Comparison of ENCODE assay signal across 23 cellular contexts in the genomic region with DNA sequence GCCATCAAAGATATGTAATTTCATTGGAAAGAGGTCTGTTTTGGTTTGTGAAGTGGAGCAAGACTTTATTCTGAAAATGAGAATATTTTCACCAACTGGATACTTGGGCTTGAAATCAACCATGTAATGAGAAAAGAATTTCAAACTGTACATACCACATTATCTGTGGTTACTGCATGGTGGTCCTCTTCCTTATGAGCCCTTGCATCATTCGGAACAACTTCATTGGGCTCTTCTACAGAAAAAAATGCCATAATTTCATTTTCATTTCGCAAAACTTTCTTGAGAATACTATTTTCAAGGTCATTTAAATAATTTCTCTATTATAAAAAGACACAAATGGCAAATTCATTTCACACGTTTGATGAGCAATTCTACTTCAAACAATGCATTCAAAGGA.
DNase-seq lines count a peak whose midpoint lies in the region; ATAC-seq, FAIRE-seq and TF ChIP-seq lines count a peak whose summit lies in the region.
"Had no signal": no experiment of that assay in that cellular context is flagged by ENCODE, and none has a peak within 500 bp of the region (broad histone marks: within the 10 kb centered on the region; RNA-seq: fewer than 3 reads in every experiment).

No MANE protein-coding gene starts in this region.

- TF ChIP-seq CTCF in astrocyte (IDR thresholded peaks at IDR 0.05; ENCODE audit: insufficient read depth, low read depth, low read length), result no peak

- no peak overlapping the region for H3K4me3 Mint-ChIP-seq in astrocyte (ENCODE audit: unreplicated experiment)
- no peak overlapping the region for H3K4me3 Mint-ChIP-seq in activated naive CD8-positive, alpha-beta T cell treated with anti-CD3 and anti-CD28 coated beads for 36 hours

- H3K9me3 ChIP-seq in astrocyte (ENCODE audit: insufficient read depth, low read depth, low read length), result no peaks in the 10 kb centered on the region
- H3K9me3 ChIP-seq: SK-N-SH had no signal

- peak overlapping the region; percentile 48 for H3K27ac Mint-ChIP-seq in astrocyte (ENCODE audit: unreplicated experiment)
- H3K27ac Mint-ChIP-seq in activated naive CD8-positive, alpha-beta T cell treated with anti-CD3 and anti-CD28 coated beads for 36 hours, result no peak overlapping the region

- no peaks in the 10 kb centered on the region for H3K79me2 ChIP-seq in astrocyte (ENCODE audit: insufficient read depth, low read length)

- no peak overlapping the region for H3K9ac ChIP-seq in astrocyte (ENCODE audit: low read length)
- H3K9ac ChIP-seq: SK-N-SH had no signal

- H3K9me3 Mint-ChIP-seq in astrocyte (ENCODE audit: unreplicated experiment), result peaks cover 2% of the 10 kb centered on the region
- no peaks in the 10 kb centered on the region for H3K9me3 Mint-ChIP-seq in activated naive CD8-positive, alpha-beta T cell treated with anti-CD3 and anti-CD28 coated beads for 36 hours

- no peak for ATAC-seq in HG02884 (IDR thresholded peaks at IDR 0.05; ENCODE audit: unreplicated experiment)
- no peak for ATAC-seq in HG03139 (IDR thresholded peaks at IDR 0.05; ENCODE audit: unreplicated experiment)
- ATAC-seq: GM12878 had no signal

- H3K4me2 ChIP-seq in astrocyte (ENCODE audit: low read length), result no peak overlapping the region
- H3K4me2 ChIP-seq: SK-N-SH had no signal

- no peaks in the 10 kb centered on the region for H3K4me1 ChIP-seq in astrocyte (ENCODE audit: insufficient read depth, low read length)

- FAIRE-seq in astrocyte (lab: Jason Lieb, UNC), result peak; percentile 76
- FAIRE-seq: G401.6, GM12878, H1 had no signal

- peaks cover 29% of the 10 kb centered on the region for H3K4me1 Mint-ChIP-seq in astrocyte (ENCODE audit: low read depth, unreplicated experiment)
- H3K4me1 Mint-ChIP-seq in activated naive CD8-positive, alpha-beta T cell treated with anti-CD3 and anti-CD28 coated beads for 36 hours, result no peaks in the 10 kb centered on the region

- no peaks in the 10 kb centered on the region for H3K27me3 ChIP-seq in astrocyte (ENCODE audit: insufficient read depth, low read length)

- H4K20me1 ChIP-seq in astrocyte (ENCODE audit: insufficient read depth, low read length), result no peaks in the 10 kb centered on the region

- DNase-seq in EL, result peak; percentile 23
- DNase-seq in astrocyte (ENCODE audit: low read depth), result peak; percentile 35
- peak; percentile 35 for DNase-seq in iris pigment epithelial cell (ENCODE audit: low read depth)
- no peak for DNase-seq in LoVo (ENCODE audit: low spot score)
- DNase-seq in activated naive CD8-positive, alpha-beta T cell treated with anti-CD3 and anti-CD28 coated beads for 36 hours, result no peak
- DNase-seq: HCEC 1CT, Karpas-422, NCI-H1092 treated with DMSO at 0.1 percent for 48 hours, NCI-H1436, NCI-H187, NCI-H2081 treated with DMSO at 0.1 percent for 48 hours, NCI-H2171, NCI-H226, NCI-H510A, Right ventricle myocardium superior, RPMI8226, SK-N-SH, SW 1271 had no signal

- H3K36me3 Mint-ChIP-seq in astrocyte (ENCODE audit: low read depth, unreplicated experiment), result peaks cover 2% of the 10 kb centered on the region
- H3K36me3 Mint-ChIP-seq in activated naive CD8-positive, alpha-beta T cell treated with anti-CD3 and anti-CD28 coated beads for 36 hours, result no peaks in the 10 kb centered on the region

- H2AFZ ChIP-seq in astrocyte (ENCODE audit: low read depth, low read length), result no peak overlapping the region

- no peak overlapping the region for H3K27ac ChIP-seq in astrocyte (ENCODE audit: low read depth, low read length)

- H3K36me3 ChIP-seq in astrocyte (ENCODE audit: insufficient read depth, low read length), result no peaks in the 10 kb centered on the region

- H3K27me3 Mint-ChIP-seq in astrocyte (ENCODE audit: low read depth, unreplicated experiment), result no peaks in the 10 kb centered on the region
- H3K27me3 Mint-ChIP-seq in activated naive CD8-positive, alpha-beta T cell treated with anti-CD3 and anti-CD28 coated beads for 36 hours, result no peaks in the 10 kb centered on the region

- no peak overlapping the region for H3K4me3 ChIP-seq in astrocyte (ENCODE audit: insufficient read depth, low read depth, low read length)
- H3K4me3 ChIP-seq: GM12878 had no signal

Comparison
In these comparisons a context has a peak if more than half of its experiments do, and no peak if none do; other contexts are left out.
1. DNase-seq: peak in EL (single experiment), astrocyte (single experiment) and iris pigment epithelial cell (single experiment); none in LoVo (single experiment) and activated naive CD8-positive, alpha-beta T cell treated with anti-CD3 and anti-CD28 coated beads for 36 hours (single experiment).